Comparison of ENCODE assay signal across 11 cellular contexts in genomic region chr13:73223372-73223781, GRCh38.
DNase-seq lines count a peak whose midpoint lies in the region; ATAC-seq and TF ChIP-seq lines count a peak whose summit lies in the region.
"Had no signal": no experiment of that assay in that cellular context is flagged by ENCODE, and none has a peak within 500 bp of the region (broad histone marks: within the 10 kb centered on the region; RNA-seq: fewer than 3 reads in every experiment).

No MANE protein-coding gene starts in this region.

- no peak overlapping the region for H3K27ac ChIP-seq in right atrium auricular region

- H3K36me3 ChIP-seq in right atrium auricular region, result no peaks in the 10 kb centered on the region

- peak; percentile 50 for DNase-seq in activated CD4-positive, alpha-beta memory T cell treated with anti-CD3 and anti-CD28 coated beads, Interleukin-2, amount 10 ng/mL, durations not matched to agents 7 days and 5 days
- DNase-seq in HuH-7 (ENCODE audit: low spot score) (no peak), NCI-H446 (lab: John Stamatoyannopoulos, UW) (no peak), HEK293T (ENCODE audit: extremely low spot score) (no peak), right atrium auricular region (ENCODE audit: low spot score) (no peak)
- DNase-seq: activated effector memory CD4-positive, alpha-beta T cell treated with Interleukin-2 at 50 U/mL for 16 hours; DMS79 had no signal

- POLR2A ChIA-PET in activated CD4-positive, alpha-beta memory T cell treated with anti-CD3 and anti-CD28 coated beads, Interleukin-2, amount 10 ng/mL, durations not matched to agents 7 days and 5 days (lab: Charles Lee), result no interaction called here
- POLR2A ChIA-PET in HEK293T (lab: Yijun Ruan, JAX), result no interaction called here

- no peaks in the 10 kb centered on the region for H3K4me1 ChIP-seq in right atrium auricular region

- CTCF ChIA-PET in activated CD4-positive, alpha-beta memory T cell treated with anti-CD3 and anti-CD28 coated beads, Interleukin-2, amount 10 ng/mL, durations not matched to agents 7 days and 5 days (lab: Charles Lee), result no interaction called here
- CTCF ChIA-PET in HEK293T (lab: Yijun Ruan, JAX), result interaction anchor here (0.6 kb wide), 1 partner anchor 327 kb away, joined by 3 read pairs; no protein-coding TSS in a partner anchor

- TF ChIP-seq POLR2A in GM18505 (IDR thresholded peaks at IDR 0.05; ENCODE audit: borderline replicate concordance, extremely low read depth, insufficient read depth, insufficient read length), result no peak

- H3K9me3 Mint-ChIP-seq in activated CD4-positive, alpha-beta memory T cell treated with anti-CD3 and anti-CD28 coated beads, Interleukin-2, amount 10 ng/mL, durations not matched to agents 7 days and 5 days, result no peaks in the 10 kb centered on the region

- ATAC-seq in GM18505 (IDR thresholded peaks at IDR 0.05; ENCODE audit: unreplicated experiment) (peak; percentile 63), GM19452 (IDR thresholded peaks at IDR 0.05; ENCODE audit: unreplicated experiment) (peak; percentile 81), HG03064 (IDR thresholded peaks at IDR 0.05; ENCODE audit: low read depth, unreplicated experiment) (peak; percentile 82)
- ATAC-seq: Panc1 had no signal

- H3K4me1 Mint-ChIP-seq in activated CD4-positive, alpha-beta memory T cell treated with anti-CD3 and anti-CD28 coated beads, Interleukin-2, amount 10 ng/mL, durations not matched to agents 7 days and 5 days, result peaks cover 27% of the 10 kb centered on the region

- H3K4me3 ChIP-seq in right atrium auricular region, result no peak overlapping the region

- no peaks in the 10 kb centered on the region for H3K27me3 ChIP-seq in right atrium auricular region

- no peaks in the 10 kb centered on the region for H3K9me3 ChIP-seq in right atrium auricular region

- H3K27me3 Mint-ChIP-seq in activated CD4-positive, alpha-beta memory T cell treated with anti-CD3 and anti-CD28 coated beads, Interleukin-2, amount 10 ng/mL, durations not matched to agents 7 days and 5 days, result peaks cover 28% of the 10 kb centered on the region

- H3K27ac Mint-ChIP-seq in activated CD4-positive, alpha-beta memory T cell treated with anti-CD3 and anti-CD28 coated beads, Interleukin-2, amount 10 ng/mL, durations not matched to agents 7 days and 5 days, result no peak overlapping the region

- no peak for TF ChIP-seq CTCF in right atrium auricular region (IDR thresholded peaks at IDR 0.05)

- no peak overlapping the region for H3K4me3 Mint-ChIP-seq in activated CD4-positive, alpha-beta memory T cell treated with anti-CD3 and anti-CD28 coated beads, Interleukin-2, amount 10 ng/mL, durations not matched to agents 7 days and 5 days

- no peaks in the 10 kb centered on the region for H3K36me3 Mint-ChIP-seq in activated CD4-positive, alpha-beta memory T cell treated with anti-CD3 and anti-CD28 coated beads, Interleukin-2, amount 10 ng/mL, durations not matched to agents 7 days and 5 days (ENCODE audit: low read depth)

TF ChIP-seq in HEK293T, 16 proteins besides CTCF, POLR2A, EP300 and RAD21:
- TF ChIP-seq SUZ12 (IDR thresholded peaks at IDR 0.05) (no peak), PKNOX1 (IDR thresholded peaks at IDR 0.05) (no peak), L3MBTL2 (conservative IDR thresholded peaks at IDR 0.05) (no peak), HDGF (IDR thresholded peaks at IDR 0.05; ENCODE audit: borderline replicate concordance) (no peak)
